21 cellular contexts compared by ENCODE assay signal in the genomic region with DNA sequence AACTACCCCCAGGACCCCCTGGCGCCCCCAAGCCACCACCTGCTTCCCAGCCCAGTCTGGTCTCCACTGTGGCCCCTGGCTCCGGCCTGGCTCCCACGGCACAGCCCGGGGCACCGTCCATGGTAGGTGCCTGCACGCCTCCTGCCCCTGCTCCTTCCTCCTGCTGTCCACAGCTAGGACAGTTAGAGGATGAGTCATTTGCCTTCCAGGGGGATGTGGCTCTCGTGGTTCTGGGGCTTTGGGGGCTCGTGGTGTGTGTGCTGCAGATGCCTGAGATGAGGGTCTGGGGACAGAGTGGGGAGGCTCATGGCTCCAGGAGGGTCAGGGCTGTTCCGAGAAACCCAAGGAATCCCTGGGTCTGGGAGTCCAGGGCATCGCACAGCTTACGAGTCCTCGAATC.
"Had no signal": no experiment of that assay in that cellular context is flagged by ENCODE, and none has a peak within 500 bp of the region (broad histone marks: within the 10 kb centered on the region; RNA-seq: fewer than 3 reads in every experiment).

No MANE protein-coding gene starts in this region.

- DNase-seq: colonic mucosa; dermis blood vessel endothelial cell; esophagus squamous epithelium; foreskin fibroblast; kidney; left cardiac atrium; left ventricle myocardium inferior; lower lobe of right lung; midbrain; naive B cell; posterior cingulate gyrus; sigmoid colon; small intestine; stimulated activated CD4-positive, alpha-beta T cell treated with anti-CD3 and anti-CD28 coated beads, Interleukin-12 subunit alpha, Interleukin-12 subunit beta, amount 100 ng/mL, for 4 hours; stimulated activated naive CD4-positive, alpha-beta T cell treated with Interleukin-2 at 50 U/mL for 16 hours; tibial artery; upper lobe of left lung; uterus had no signal

- H3K4me3 ChIP-seq: colonic mucosa, esophagus squamous epithelium, left ventricle myocardium inferior, lower lobe of right lung, right atrium auricular region, sigmoid colon, tibial artery, upper lobe of left lung, uterus had no signal

- H3K4me1 ChIP-seq: colonic mucosa, esophagus squamous epithelium, left ventricle myocardium inferior, lower lobe of right lung, sigmoid colon, uterus had no signal

- H3K27ac ChIP-seq: colonic mucosa, esophagus squamous epithelium, left ventricle myocardium inferior, lower lobe of right lung, right atrium auricular region, sigmoid colon, tibial artery, upper lobe of left lung, uterus had no signal

- H3K4me3 Mint-ChIP-seq: memory B cell, naive B cell, nephron had no signal

- H3K27ac Mint-ChIP-seq: memory B cell, nephron had no signal

- ATAC-seq: left cardiac atrium, lower lobe of right lung had no signal

- H3K27me3 Mint-ChIP-seq: memory B cell, naive B cell had no signal

- H3K9me3 ChIP-seq: colonic mucosa, esophagus squamous epithelium, left ventricle myocardium inferior, lower lobe of right lung, right atrium auricular region, sigmoid colon, tibial artery, upper lobe of left lung, uterus had no signal

- H3K9me3 Mint-ChIP-seq: memory B cell, naive B cell, nephron had no signal

- H3K27me3 ChIP-seq: colonic mucosa, esophagus squamous epithelium, right atrium auricular region, sigmoid colon, tibial artery, upper lobe of left lung, uterus had no signal

- H3K36me3 ChIP-seq: uterus had no signal
